ENCODE assay signal across 23 cellular contexts in the genomic region with DNA sequence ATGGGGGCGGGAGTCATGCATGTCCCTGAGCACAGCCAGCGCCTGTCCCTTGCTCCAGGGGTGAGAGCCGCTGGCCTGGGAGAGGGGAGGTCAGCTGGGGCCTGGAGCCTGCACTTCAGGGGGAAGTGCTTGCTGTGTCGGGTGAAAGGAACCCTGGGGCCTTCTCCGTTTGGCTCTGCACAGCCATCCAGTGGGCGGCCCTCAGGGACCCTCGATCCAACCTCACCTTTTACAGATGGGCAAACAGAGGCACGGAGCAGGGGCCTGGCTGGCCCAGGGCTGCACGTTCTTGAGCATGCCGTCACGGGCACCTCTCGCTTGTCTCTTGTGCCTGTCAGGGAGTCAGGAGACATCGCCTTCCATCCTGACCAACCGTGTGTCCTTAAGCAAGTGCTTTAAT. TPM values are rescaled to one million over a fixed set of nuclear protein-coding genes. Genes with fewer than 3 reads are reported as not detected.
A peak's percentile ranks its signal among the peaks of the same experiment; 100 is the strongest.
DNase-seq lines count a peak whose midpoint lies in the region; ATAC-seq, FAIRE-seq and TF ChIP-seq lines count a peak whose summit lies in the region.
"Had no signal": no experiment of that assay in that cellular context is flagged by ENCODE, and none has a peak within 500 bp of the region (broad histone marks: within the 10 kb centered on the region; RNA-seq: fewer than 3 reads in every experiment).

No MANE protein-coding gene starts in this region.

- FAIRE-seq in GM12878 (lab: Jason Lieb, UNC), result no peak
- FAIRE-seq: G401.6 had no signal

- 0 out of 2 replicates have a peak, but pooled peaks have one; percentile 22 for TF ChIP-seq POLR2A in GM12878 (IDR thresholded peaks at IDR 0.05; ENCODE audit: low read depth, low read length)

- POLR2A ChIA-PET in GM12878 (lab: Charles Lee), result interaction anchor here (1.4 to 5.2 kb wide), 5 partner anchors 17 to 67 kb away, joined by 4 to 42 read pairs (median 25); a partner anchor contains a TSS

- TF ChIP-seq EP300 in GM12878 (IDR thresholded peaks at IDR 0.05; ENCODE audit: borderline replicate concordance in 1 of 2, control insufficient read depth in 1 of 2, low read depth in 2 of 2, low read length in 2 of 2), result no peak

- H3K27me3 Mint-ChIP-seq in IgD-negative memory B cell, result peaks cover 2% of the 10 kb centered on the region
- no peaks in the 10 kb centered on the region for H3K27me3 Mint-ChIP-seq in natural killer cell (ENCODE audit: low read depth in 2 of 2)

- peaks cover 32% of the 10 kb centered on the region for H3K4me1 ChIP-seq in GM12878 (ENCODE audit: control insufficient read depth, insufficient read depth, low read length)
- H3K4me1 ChIP-seq: Caco-2, right lobe of liver, vagina had no signal

- in situ Hi-C loops in GM12878 (cut with MboI), result no loop called here

- H3K4me1 Mint-ChIP-seq in IgD-negative memory B cell, result peaks cover 31 to 54% (median 42%) of the 10 kb centered on the region in 3 donors
- peaks cover 71 to 72% of the 10 kb centered on the region in 2 donors for H3K4me1 Mint-ChIP-seq in natural killer cell

- BruUV-seq in GM12878 (replicated peaks; lab: Mats Ljungman, UMichigan), result no TSS peak

- no peak for TF ChIP-seq RAD21 in GM12878 (IDR thresholded peaks at IDR 0.05; ENCODE audit: insufficient read depth, low read depth, low read length)

- peak overlapping the region; percentile 72; the same call in 1 of the 2 replicates for H3K4me3 ChIP-seq in GM12878
- H3K4me3 ChIP-seq: hepatocyte, right lobe of liver, vagina had no signal

- no peak overlapping the region for H3K27ac ChIP-seq in GM12878 (ENCODE audit: control insufficient read depth, insufficient read depth)
- H3K27ac ChIP-seq: hepatocyte, right lobe of liver, vagina had no signal

- H3K36me3 Mint-ChIP-seq in IgD-negative memory B cell (peaks cover 9% of the 10 kb centered on the region), natural killer cell (peaks cover 16% of the 10 kb centered on the region)

- no peak for ATAC-seq in GM12878
- ATAC-seq in natural killer cell, result no peak
- no peak for ATAC-seq in GM21723 (IDR thresholded peaks at IDR 0.05; ENCODE audit: unreplicated experiment)

- no peaks in the 10 kb centered on the region; the same call in 1 of the 3 replicates for H3K9me3 ChIP-seq in GM12878 (replicated peaks; ENCODE audit: control insufficient read depth, insufficient read depth, low read length)
- H3K9me3 ChIP-seq: Caco-2, right lobe of liver, vagina had no signal

- H2AFZ ChIP-seq in GM12878 (ENCODE audit: control insufficient read depth, low read depth, low read length), result no peak overlapping the region
- H2AFZ ChIP-seq: hepatocyte had no signal

- H3K27me3 ChIP-seq in GM12878 (replicated peaks in 1 of 2; ENCODE audit: control insufficient read depth in 2 of 2, insufficient read depth in 2 of 2, low read length in 1 of 2), result no peaks in the 10 kb centered on the region
- H3K27me3 ChIP-seq: hepatocyte, right lobe of liver, vagina had no signal

- SMC1A ChIA-PET in GM12878 (lab: Charles Lee; ENCODE audit: uncharacterized antibody, unreplicated experiment), result interaction anchor here (1.0 to 24.8 kb wide), 9 partner anchors 8 to 611 kb away, joined by 3 to 600 read pairs (median 6); a partner anchor contains a TSS

- no peaks in the 10 kb centered on the region for H4K20me1 ChIP-seq in GM12878 (ENCODE audit: control insufficient read depth, insufficient read depth)

- H3K36me3 ChIP-seq in GM12878 (ENCODE audit: control insufficient read depth in 2 of 2, insufficient read depth in 2 of 2, low read length in 1 of 2), result peaks cover 4 to 17% of the 10 kb centered on the region in 2 experiments; a peak in 3 of 4 replicates
- H3K36me3 ChIP-seq: right lobe of liver, vagina had no signal

- no peak overlapping the region for H3K9ac ChIP-seq in GM12878 (ENCODE audit: control insufficient read depth, insufficient read depth, low read length)

- H3K4me2 ChIP-seq in GM12878 (ENCODE audit: control insufficient read depth, insufficient read depth), result peak overlapping the region; percentile 88
- H3K4me2 ChIP-seq: hepatocyte had no signal

- intact Hi-C loops in GM12878 (cut with micrococcal nuclease; ENCODE audit: unreplicated experiment) (no loop called here), natural killer cell (cut with micrococcal nuclease) (no loop called here)

- RAD21 ChIA-PET in GM12878 (lab: Charles Lee; ENCODE audit: unreplicated experiment), result interaction anchor here (0.9 to 29.0 kb wide), 7 partner anchors 11 to 405 kb away, joined by 3 to 578 read pairs (median 5); a partner anchor contains a TSS

- H3K27ac Mint-ChIP-seq in IgD-negative memory B cell (peak overlapping the region; percentile 5 to 96 (median 86)), natural killer cell (peak overlapping the region; percentile 95 to 96)

- 92% methylated on average over 14 of the region's 14 CpGs for WGBS in GM12878 (ENCODE audit: insufficient coverage, insufficient replicate concordance, low lambda C conversion rate, missing lambda C conversion rate)

- TF ChIP-seq CTCF in GM12878 (IDR thresholded peaks at IDR 0.05 in 2 of 3, conservative IDR thresholded peaks at IDR 0.05 in 1 of 3; ENCODE audit: control insufficient read depth in 2 of 3, extremely low read depth in 1 of 3, insufficient read depth in 1 of 3, low read depth in 3 of 3, low read length in 3 of 3), result no peak
- TF ChIP-seq CTCF in natural killer cell (IDR thresholded peaks at IDR 0.05), result no peak

- H3K9me3 Mint-ChIP-seq in IgD-negative memory B cell (no peaks in the 10 kb centered on the region), natural killer cell (no peaks in the 10 kb centered on the region)

- peak; percentile 14 for DNase-seq in activated CD8-positive, alpha-beta memory T cell treated with anti-CD3 and anti-CD28 coated beads, Interleukin-2, amount 50 U/mL, for 4 hours
- DNase-seq in activated CD8-positive, alpha-beta memory T cell treated with anti-CD3 and anti-CD28 coated beads for 24 hours, result no peak
- DNase-seq in GM12878 (ENCODE audit: low read depth, low spot score), result no peak
- no peak for DNase-seq in natural killer cell
- no peak for DNase-seq in C1 segment of cervical spinal cord (lab: John Stamatoyannopoulos, UW)
- DNase-seq in cerebellar cortex (ENCODE audit: low spot score), result no peak
- DNase-seq: anterior cingulate cortex; midbrain; NCI-H187; NCI-H226; NK-92 treated with Interleukin-12 subunit alpha and Interleukin-12 subunit beta, amount 100 ng/mL, for 24 hours; right lobe of liver; stimulated activated CD4-positive, alpha-beta T cell treated with anti-CD3 and anti-CD28 coated beads, Interleukin-2, amount 100 ng/mL, for 24 hours; substantia nigra had no signal

- CTCF ChIA-PET in GM12878 (lab: Yijun Ruan, JAX), result interaction anchor here (0.8 to 20.9 kb wide), 16 partner anchors 12 to 558 kb away, joined by 3 to 636 read pairs (median 4); a partner anchor contains a TSS

- peaks cover 43% of the 10 kb centered on the region for H3K79me2 ChIP-seq in GM12878 (ENCODE audit: control insufficient read depth, insufficient read depth, low read length)
- H3K79me2 ChIP-seq: hepatocyte had no signal

- H3K4me3 Mint-ChIP-seq in IgD-negative memory B cell (peak overlapping the region; percentile 88 to 96 (median 93)), natural killer cell (peak overlapping the region; percentile 85)

TF ChIP-seq in GM12878, 131 proteins besides CTCF, POLR2A, EP300 and RAD21 (continues in another document):
- TF ChIP-seq MEF2A (IDR thresholded peaks at IDR 0.05; ENCODE audit: insufficient read depth, low read depth, low read length), result no peak
- TF ChIP-seq POU2F2 (IDR thresholded peaks at IDR 0.05; ENCODE audit: borderline replicate concordance, low read depth, low read length), result no peak

RNA-seq across cellular contexts. Expression of a gene that starts 1.8 kb away (rescaled TPM):
- 44.6 TPM for polyA plus RNA-seq in IgD-negative memory B cell
- 27.1 and 29.2 TPM in 2 replicates for total RNA-seq in GM12878 (2013; cell fraction: nucleolus; rRNA removed)
- 21.9 and 22.3 TPM in 2 replicates for total RNA-seq in GM12878 (2014; rRNA removed)
- 20.2 and 21.9 TPM in 2 replicates for total RNA-seq in GM12878 (2014; rRNA removed; fragmentation: Illumina TruSeq; extraction: Trizol)
- 21.4 and 24.1 TPM in 2 replicates for total RNA-seq in GM12878 (2021)
- 8.8 TPM for polyA plus RNA-seq in GM12878 (2011; ENCODE audit: low read depth)
- polyA plus RNA-seq in GM12878 (2011; rRNA removed), result 24.3 and 30.8 TPM in 2 replicates
- polyA plus RNA-seq in GM12878 (2011; cell fraction: cytosol; rRNA removed), result 28.4 and 32.0 TPM in 2 replicates
- 25.9 and 28.6 TPM in 2 replicates for polyA plus RNA-seq in GM12878 (2011; cell fraction: nucleus; rRNA removed)
- 12.8 and 16.6 TPM in 2 replicates for polyA plus RNA-seq in GM12878 (2012)
- polyA plus RNA-seq in GM12878 (2014; fragmentation: Illumina TruSeq; extraction: Trizol), result 21.4 and 25.0 TPM in 2 replicates
- polyA plus RNA-seq in GM12878 (2014; fragmentation: Nextera tagmentation; extraction: Ambion mirVana), result 1 to 10 TPM; 4.6 to 6.9 TPM
- 23.6 and 26.3 TPM in 2 replicates for polyA plus RNA-seq in GM12878 (2014; rRNA removed)
- polyA plus RNA-seq in GM12878 (2016; fragmentation: Nextera tagmentation; extraction: Ambion mirVana), result 10 to 100 TPM; 18.1 to 22.2 TPM
- 17.4 and 23.7 TPM in 2 replicates for polyA minus RNA-seq in GM12878 (2011; rRNA and poly(A)+ RNA removed)
- 11.6 and 14.7 TPM in 2 replicates for polyA minus RNA-seq in GM12878 (2011; cell fraction: cytosol; rRNA and poly(A)+ RNA removed)
- polyA minus RNA-seq in GM12878 (2011; cell fraction: nucleus; rRNA and poly(A)+ RNA removed), result 9.4 and 13.3 TPM in 2 replicates
- total RNA-seq in natural killer cell, result 10 to 100 TPM; 33.0 to 53.9 (median 51.7) TPM
- total RNA-seq: Caco-2, hepatocyte, kidney epithelial cell, osteoblast, RPMI7951 had no signal
- polyA plus RNA-seq: hepatocyte had no signal

RNA-seq across cellular contexts. Expression of a gene that starts 14.1 kb away (rescaled TPM):
- polyA plus RNA-seq in IgD-negative memory B cell (0.86 TPM), GM12878 (2011; rRNA removed) (10.4 and 18.6 TPM in 2 replicates), GM12878 (2014; fragmentation: Illumina TruSeq; extraction: Trizol) (6.6 and 7.6 TPM in 2 replicates), GM12878 (2014; fragmentation: Nextera tagmentation; extraction: Ambion mirVana) (1 to 10 TPM; 1.0 to 1.6 TPM), GM12878 (2014; rRNA removed) (9.9 and 11.6 TPM in 2 replicates), GM12878 (2016; fragmentation: Nextera tagmentation; extraction: Ambion mirVana) (1 to 10 TPM; 4.3 to 4.5 TPM)
- total RNA-seq in GM12878 (2013; cell fraction: nucleolus; rRNA removed), result 190 and 241 TPM in 2 replicates
- total RNA-seq in GM12878 (2014; rRNA removed) (9.9 and 13.4 TPM in 2 replicates), GM12878 (2014; rRNA removed; fragmentation: Illumina TruSeq; extraction: Trizol) (5.8 and 6.9 TPM in 2 replicates), GM12878 (2021) (12.8 and 13.3 TPM in 2 replicates), natural killer cell (1 to 10 TPM; 2.8 to 8.6 (median 2.9) TPM)
- polyA plus RNA-seq in GM12878 (2011; ENCODE audit: low read depth), result 4.5 TPM
- 24.3 and 24.8 TPM in 2 replicates for polyA plus RNA-seq in GM12878 (2011; cell fraction: cytosol; rRNA removed)
- polyA plus RNA-seq in GM12878 (2011; cell fraction: nucleus; rRNA removed), result 58.1 and 59.5 TPM in 2 replicates
- polyA plus RNA-seq in GM12878 (2012), result 8.1 and 9.0 TPM in 2 replicates
- polyA minus RNA-seq in GM12878 (2011; rRNA and poly(A)+ RNA removed), result 39.9 and 63.9 TPM in 2 replicates
- 13.1 and 17.5 TPM in 2 replicates for polyA minus RNA-seq in GM12878 (2011; cell fraction: cytosol; rRNA and poly(A)+ RNA removed)
- 39.9 and 55.8 TPM in 2 replicates for polyA minus RNA-seq in GM12878 (2011; cell fraction: nucleus; rRNA and poly(A)+ RNA removed)
- polyA plus RNA-seq: hepatocyte had no signal
